In genomic region chr17:60941028-60941427, GRCh38 we compare ENCODE assay signal across 12 cellular contexts.
DNase-seq lines count a peak whose midpoint lies in the region; ATAC-seq and TF ChIP-seq lines count a peak whose summit lies in the region.
"Had no signal": no experiment of that assay in that cellular context is flagged by ENCODE, and none has a peak within 500 bp of the region (broad histone marks: within the 10 kb centered on the region; RNA-seq: fewer than 3 reads in every experiment).

No MANE protein-coding gene starts in this region.

- no peak overlapping the region for H3K4me3 ChIP-seq in astrocyte of the spinal cord (ENCODE audit: low read depth, low read length)
- H3K4me3 ChIP-seq in right atrium auricular region, result no peak overlapping the region

- no peaks in the 10 kb centered on the region for H3K9me3 ChIP-seq in right atrium auricular region
- H3K9me3 ChIP-seq: neutrophil had no signal

- peak overlapping the region; percentile 52 to 65 for H3K27ac ChIP-seq in right atrium auricular region
- peak overlapping the region; percentile 37 for H3K27ac ChIP-seq in temporal lobe (ENCODE audit: low read depth, low read length)
- H3K27ac ChIP-seq: neutrophil had no signal

- H3K27me3 ChIP-seq in right atrium auricular region, result no peaks in the 10 kb centered on the region
- H3K27me3 ChIP-seq: neutrophil had no signal

- no peak for TF ChIP-seq CTCF in astrocyte of the spinal cord (IDR thresholded peaks at IDR 0.05; ENCODE audit: low read depth, low read length)
- no peak for TF ChIP-seq CTCF in right atrium auricular region (IDR thresholded peaks at IDR 0.05)

- DNase-seq in HT1080 (ENCODE audit: low read depth), result peak; percentile 81
- peak; percentile 90 for DNase-seq in astrocyte of the spinal cord (ENCODE audit: low read depth, low spot score)
- peak; percentile 70 for DNase-seq in right atrium auricular region (ENCODE audit: low spot score)
- no peak for DNase-seq in NCI-H2196 treated with DMSO at 0.1 percent for 48 hours (lab: John Stamatoyannopoulos, UW; ENCODE audit: unreplicated experiment)
- DNase-seq: effector memory CD4-positive, alpha-beta T cell; NCI-H1105 treated with DMSO at 0.1 percent for 48 hours; substantia nigra had no signal

- in situ Hi-C loops in astrocyte of the spinal cord (cut with HindIII; ENCODE audit: low sequenced_read_pairs), result no loop called here

- no peaks in the 10 kb centered on the region for H3K36me3 ChIP-seq in right atrium auricular region
- H3K36me3 ChIP-seq: neutrophil had no signal

- ATAC-seq in HG03025 (IDR thresholded peaks at IDR 0.05; ENCODE audit: low FRiP score, unreplicated experiment) (no peak), GM21526 (IDR thresholded peaks at IDR 0.05; ENCODE audit: low FRiP score, unreplicated experiment) (no peak), GM21737 (IDR thresholded peaks at IDR 0.05; ENCODE audit: unreplicated experiment) (no peak)

- peaks cover 0 to 16% of the 10 kb centered on the region in 2 donors for H3K4me1 ChIP-seq in right atrium auricular region
